In the genomic region with DNA sequence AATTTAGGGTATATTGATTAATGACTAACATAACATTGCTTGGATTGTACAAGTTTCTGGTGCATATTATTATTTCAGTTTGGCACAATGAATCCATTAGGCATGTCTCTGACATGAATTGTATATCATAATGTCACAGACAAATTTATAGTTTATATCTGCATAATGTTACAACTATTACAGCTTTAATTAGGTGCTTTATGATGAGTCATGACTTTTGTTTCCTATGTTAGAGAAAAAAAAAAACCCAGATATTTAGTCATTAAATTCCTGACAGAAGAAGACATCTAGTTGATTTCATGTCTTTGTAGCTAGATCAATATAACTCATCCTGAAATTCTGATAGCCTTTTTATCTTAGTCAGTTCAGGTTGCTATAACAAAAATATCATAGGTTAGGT, we compare ENCODE assay signal across 32 cellular contexts.
"Had no signal": no experiment of that assay in that cellular context is flagged by ENCODE, and none has a peak within 500 bp of the region (broad histone marks: within the 10 kb centered on the region; RNA-seq: fewer than 3 reads in every experiment).

No MANE protein-coding gene starts in this region.

- H3K27ac Mint-ChIP-seq: activated B cell treated with CpG ODN at 0.5 μM for 24 hours; activated CD8-positive, alpha-beta T cell treated with anti-CD3 and anti-CD28 coated beads for 36 hours; activated naive CD4-positive, alpha-beta T cell treated with anti-CD3 and anti-CD28 coated beads for 36 hours; activated naive CD4-positive, alpha-beta T cell treated with anti-CD3 and anti-CD28 coated beads, Interleukin-2, amount 50 U/mL, for 72 hours; activated naive CD8-positive, alpha-beta T cell treated with anti-CD3 and anti-CD28 coated beads, Interleukin-2, amount 10 ng/mL, durations not matched to agents 7 days and 5 days; activated T-helper 17 cell treated with anti-CD3 and anti-CD28 coated beads, Interleukin-2, amount 50 U/mL, for 72 hours; dendritic cell treated with granulocyte-macrophage colony-stimulating factor and Interleukin-4, amounts not matched to agents 40 ng/mL and 50 ng/mL, for 4 days; endodermal cell; T-helper 17 cell; T-helper 2 cell treated with Interferon-gamma antibody and Interleukin-4, amounts not matched to agents 5 μg/mL and 100 μg/mL, for 36 hours had no signal

- H3K9me3 Mint-ChIP-seq: dendritic cell treated with granulocyte-macrophage colony-stimulating factor and Interleukin-4, amounts not matched to agents 40 ng/mL and 50 ng/mL, for 4 days; endodermal cell had no signal

- H3K9me3 ChIP-seq: ascending aorta, breast epithelium, heart left ventricle had no signal

- FAIRE-seq: frontal cortex had no signal

- H3K4me1 ChIP-seq: ascending aorta, breast epithelium, heart left ventricle had no signal

- H3K27me3 ChIP-seq: ascending aorta, breast epithelium, dorsolateral prefrontal cortex, heart left ventricle had no signal

- H3K4me3 Mint-ChIP-seq: activated B cell treated with CpG ODN at 0.5 μM for 24 hours; activated CD8-positive, alpha-beta T cell treated with anti-CD3 and anti-CD28 coated beads for 36 hours; activated naive CD4-positive, alpha-beta T cell treated with anti-CD3 and anti-CD28 coated beads for 36 hours; activated naive CD8-positive, alpha-beta T cell treated with anti-CD3 and anti-CD28 coated beads, Interleukin-2, amount 10 ng/mL, durations not matched to agents 7 days and 5 days; activated T-cell treated with anti-CD3 and anti-CD28 coated beads, Interleukin-2, amount 50 U/mL, for 4 hours; activated T-helper 17 cell treated with anti-CD3 and anti-CD28 coated beads, Interleukin-2, amount 50 U/mL, for 72 hours; brain; central memory CD8-positive, alpha-beta T cell; dendritic cell treated with granulocyte-macrophage colony-stimulating factor and Interleukin-4, amounts not matched to agents 40 ng/mL and 50 ng/mL, for 4 days; endodermal cell; T-helper 17 cell; T-helper 2 cell treated with Interferon-gamma antibody and Interleukin-4, amounts not matched to agents 5 μg/mL and 100 μg/mL, for 36 hours had no signal

- H3K27me3 Mint-ChIP-seq: activated B cell treated with CpG ODN at 0.5 μM for 24 hours; activated CD8-positive, alpha-beta T cell treated with anti-CD3 and anti-CD28 coated beads for 36 hours; activated naive CD8-positive, alpha-beta T cell treated with anti-CD3 and anti-CD28 coated beads, Interleukin-2, amount 10 ng/mL, durations not matched to agents 7 days and 5 days; activated T-helper 17 cell treated with anti-CD3 and anti-CD28 coated beads, Interleukin-2, amount 50 U/mL, for 72 hours; brain; central memory CD8-positive, alpha-beta T cell; dendritic cell treated with granulocyte-macrophage colony-stimulating factor and Interleukin-4, amounts not matched to agents 40 ng/mL and 50 ng/mL, for 4 days; T-helper 17 cell had no signal

- H3K36me3 ChIP-seq: ascending aorta, breast epithelium, heart left ventricle, WERI-Rb-1 had no signal

- H3K36me3 Mint-ChIP-seq: activated naive CD4-positive, alpha-beta T cell treated with anti-CD3 and anti-CD28 coated beads, Interleukin-2, amount 50 U/mL, for 72 hours; activated naive CD8-positive, alpha-beta T cell treated with anti-CD3 and anti-CD28 coated beads, Interleukin-2, amount 10 ng/mL, durations not matched to agents 7 days and 5 days; brain had no signal

- ATAC-seq: activated CD4-positive, CD25-positive, alpha-beta regulatory T cell treated with anti-CD3 and anti-CD28 coated beads, Interleukin-2, amount 50 U/mL, for 24 hours; activated CD8-positive, alpha-beta T cell treated with anti-CD3 and anti-CD28 coated beads for 36 hours; activated naive CD4-positive, alpha-beta T cell treated with anti-CD3 and anti-CD28 coated beads, Interleukin-2, amount 50 U/mL, for 72 hours; activated T-cell treated with anti-CD3 and anti-CD28 coated beads, Interleukin-2, amount 50 U/mL, for 4 hours; activated T-helper 17 cell treated with anti-CD3 and anti-CD28 coated beads, Interleukin-2, amount 50 U/mL, for 72 hours; esophagus mucosa; heart left ventricle; T-helper 17 cell had no signal

- DNase-seq: activated B cell treated with CpG ODN at 0.5 μM for 24 hours; activated CD4-positive, alpha-beta T cell treated with anti-CD3 and anti-CD28 coated beads for 48 hours; activated CD4-positive, alpha-beta T cell treated with anti-CD3 and anti-CD28 coated beads, Interleukin-2, amount 50 U/mL, for 1 hour; activated CD4-positive, alpha-beta T cell treated with anti-CD3 and anti-CD28 coated beads, Interleukin-2, amount 50 U/mL, for 48 hours; activated CD8-positive, alpha-beta memory T cell treated with anti-CD3 and anti-CD28 coated beads for 24 hours; activated CD8-positive, alpha-beta T cell treated with anti-CD3 and anti-CD28 coated beads for 36 hours; activated effector memory CD4-positive, alpha-beta T cell treated with Interleukin-2 at 50 U/mL for 16 hours; activated gamma-delta T cell treated with Interleukin-2 at 50 U/mL for 16 hours; activated naive CD4-positive, alpha-beta T cell treated with anti-CD3 and anti-CD28 coated beads for 36 hours; activated naive CD8-positive, alpha-beta T cell treated with anti-CD3 and anti-CD28 coated beads, Interleukin-2, amount 10 ng/mL, durations not matched to agents 7 days and 5 days; activated T-cell treated with anti-CD3 and anti-CD28 coated beads, Interleukin-2, amount 50 U/mL, for 4 hours; dorsolateral prefrontal cortex; effector memory CD4-positive, alpha-beta T cell; endodermal cell; foreskin fibroblast; glutamatergic neuron; heart left ventricle; T-helper 17 cell; T1000; WERI-Rb-1 had no signal

- H3K4me3 ChIP-seq: ascending aorta, breast epithelium, coronary artery, dorsolateral prefrontal cortex, heart left ventricle had no signal

- H3K4me1 Mint-ChIP-seq: activated B cell treated with CpG ODN at 0.5 μM for 24 hours; activated naive CD8-positive, alpha-beta T cell treated with anti-CD3 and anti-CD28 coated beads, Interleukin-2, amount 10 ng/mL, durations not matched to agents 7 days and 5 days; activated T-helper 17 cell treated with anti-CD3 and anti-CD28 coated beads, Interleukin-2, amount 50 U/mL, for 72 hours; central memory CD8-positive, alpha-beta T cell; endodermal cell; T-helper 17 cell had no signal

- H3K27ac ChIP-seq: ascending aorta, breast epithelium, coronary artery, dorsolateral prefrontal cortex, heart left ventricle, WERI-Rb-1 had no signal
